Comparison of ENCODE assay signal across 16 cellular contexts in the genomic region with DNA sequence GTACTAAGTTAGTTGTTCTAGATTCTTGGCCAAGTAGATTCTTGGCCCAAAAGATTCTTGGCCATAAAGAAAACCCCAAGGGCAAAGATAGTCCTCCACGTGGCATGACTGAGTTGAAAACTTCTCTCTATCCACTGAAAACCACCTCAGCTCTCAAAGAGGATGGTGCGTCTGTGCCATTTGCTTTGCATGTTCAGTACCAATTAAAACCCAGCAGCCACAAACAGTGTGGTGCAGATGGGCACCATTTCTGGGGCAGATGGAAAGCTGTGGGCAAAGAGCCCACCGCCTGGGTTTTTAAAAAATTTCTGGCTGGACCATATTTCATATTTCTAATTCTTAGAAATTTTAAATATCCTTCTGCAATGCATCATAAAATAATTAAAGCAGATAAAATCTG.
DNase-seq lines count a peak whose midpoint lies in the region; ATAC-seq and TF ChIP-seq lines count a peak whose summit lies in the region.
"Had no signal": no experiment of that assay in that cellular context is flagged by ENCODE, and none has a peak within 500 bp of the region (broad histone marks: within the 10 kb centered on the region; RNA-seq: fewer than 3 reads in every experiment).

No MANE protein-coding gene starts in this region.

- POLR2A ChIA-PET in SK-N-SH (lab: Yijun Ruan, JAX): no interaction called here

- no peak overlapping the region for H3K9ac ChIP-seq in SK-N-SH
- H3K9ac ChIP-seq: BLaER1 had no signal

- H3K79me2 ChIP-seq in SK-N-SH (ENCODE audit: insufficient read depth): no peaks in the 10 kb centered on the region

- no peak overlapping the region for H3K27ac ChIP-seq in SK-N-SH (ENCODE audit: low read depth in 2 of 2, low read length in 1 of 2)
- H3K27ac ChIP-seq: BLaER1, C4-2B had no signal

- CTCF ChIA-PET in SK-N-SH (lab: Yijun Ruan, JAX): interaction anchor here (1.3 kb wide), 1 partner anchor 16 kb away, joined by 3 read pairs; no protein-coding TSS in a partner anchor

- no peak overlapping the region for H3K4me3 ChIP-seq in SK-N-SH (ENCODE audit: low read depth in 2 of 2, low read length in 1 of 2)
- H3K4me3 ChIP-seq: BLaER1 had no signal

- H3K9me2 ChIP-seq in SK-N-SH: no peaks in the 10 kb centered on the region

- no peaks in the 10 kb centered on the region for H3K36me3 ChIP-seq in SK-N-SH (replicated peaks in 1 of 2; ENCODE audit: control insufficient read depth in 1 of 2, insufficient read depth in 2 of 2, low read length in 1 of 2)
- H3K36me3 ChIP-seq: BLaER1 had no signal

- peak; percentile 64 for DNase-seq in G401 (ENCODE audit: low spot score)
- peak; percentile 8 to 52 for DNase-seq in NCI-H446 (lab: John Stamatoyannopoulos, UW)
- peak; percentile 8 for DNase-seq in cerebellum (ENCODE audit: low spot score)
- DNase-seq in omental fat pad (ENCODE audit: low spot score): no peak
- DNase-seq in SK-N-SH: no peak
- DNase-seq: CD4-positive, alpha-beta T cell; CD8-positive, alpha-beta memory T cell; DMS 273 treated with DMSO at 0.1 percent for 48 hours; DMS79; EL; GF-D8; H9 had no signal

- in situ Hi-C loops in G401 (cut with HindIII; ENCODE audit: low sequenced_read_pairs): no loop called here

- TF ChIP-seq EP300 in SK-N-SH (IDR thresholded peaks at IDR 0.05; ENCODE audit: borderline replicate concordance in 1 of 2, low read depth in 1 of 2, low read length in 1 of 2): no peak

- no peak for TF ChIP-seq RAD21 in SK-N-SH (IDR thresholded peaks at IDR 0.05; ENCODE audit: low read length)

- no peaks in the 10 kb centered on the region for H3K9me3 ChIP-seq in SK-N-SH

- no peak overlapping the region for H3K4me2 ChIP-seq in SK-N-SH
- H3K4me2 ChIP-seq: BLaER1 had no signal

- no peaks in the 10 kb centered on the region for H3F3A ChIP-seq in SK-N-SH (replicated peaks; ENCODE audit: insufficient read depth)

- ATAC-seq in omental fat pad (ENCODE audit: low FRiP score): no peak
- no peak for ATAC-seq in HG03521 (IDR thresholded peaks at IDR 0.05; ENCODE audit: unreplicated experiment)
- ATAC-seq: HCT116 had no signal

- no peaks in the 10 kb centered on the region for H3K27me3 ChIP-seq in SK-N-SH (ENCODE audit: insufficient read depth)
- H3K27me3 ChIP-seq: BLaER1 had no signal

- TF ChIP-seq CTCF in omental fat pad (IDR thresholded peaks at IDR 0.05) (no peak), SK-N-SH (IDR thresholded peaks at IDR 0.05) (no peak)

- 15% methylated on average over 3 of the region's 3 CpGs for WGBS in SK-N-SH (ENCODE audit: low lambda C conversion rate)

- no peak overlapping the region for H2AFZ ChIP-seq in SK-N-SH (ENCODE audit: low read depth)

- H3K4me1 ChIP-seq in SK-N-SH (ENCODE audit: control insufficient read depth in 1 of 2, insufficient read depth in 2 of 2, low read depth in 1 of 2, low read length in 1 of 2): no peaks in the 10 kb centered on the region
- H3K4me1 ChIP-seq: BLaER1 had no signal

- H4K20me1 ChIP-seq in SK-N-SH (ENCODE audit: insufficient read depth): no peaks in the 10 kb centered on the region
- H4K20me1 ChIP-seq: BLaER1 had no signal

TF ChIP-seq in SK-N-SH, 30 proteins besides CTCF, POLR2A, EP300 and RAD21:
- TF ChIP-seq MXI1 (IDR thresholded peaks at IDR 0.05; ENCODE audit: low read depth, low read length) (no peak), NRF1 (IDR thresholded peaks at IDR 0.05; ENCODE audit: low read depth, low read length) (no peak), SMC3 (IDR thresholded peaks at IDR 0.05; ENCODE audit: low read depth, low read length) (no peak), ELF1 (IDR thresholded peaks at IDR 0.05) (no peak), GABPA (IDR thresholded peaks at IDR 0.05; ENCODE audit: low read depth) (no peak), FOXJ3 (CRISPR knock-in tag; IDR thresholded peaks at IDR 0.05) (no peak), GATA2 (CRISPR knock-in tag; IDR thresholded peaks at IDR 0.05) (no peak), YY1 (IDR thresholded peaks at IDR 0.05; ENCODE audit: low read depth) (no peak), FOXM1 (IDR thresholded peaks at IDR 0.05; ENCODE audit: low read depth) (no peak), TAF1 (IDR thresholded peaks at IDR 0.05; ENCODE audit: borderline replicate concordance, low read depth, low read length) (no peak), RCOR1 (IDR thresholded peaks at IDR 0.05; ENCODE audit: low read length) (no peak), TEAD4 (IDR thresholded peaks at IDR 0.05; ENCODE audit: borderline replicate concordance, insufficient read depth) (no peak)
- TF ChIP-seq, protein P1, sequence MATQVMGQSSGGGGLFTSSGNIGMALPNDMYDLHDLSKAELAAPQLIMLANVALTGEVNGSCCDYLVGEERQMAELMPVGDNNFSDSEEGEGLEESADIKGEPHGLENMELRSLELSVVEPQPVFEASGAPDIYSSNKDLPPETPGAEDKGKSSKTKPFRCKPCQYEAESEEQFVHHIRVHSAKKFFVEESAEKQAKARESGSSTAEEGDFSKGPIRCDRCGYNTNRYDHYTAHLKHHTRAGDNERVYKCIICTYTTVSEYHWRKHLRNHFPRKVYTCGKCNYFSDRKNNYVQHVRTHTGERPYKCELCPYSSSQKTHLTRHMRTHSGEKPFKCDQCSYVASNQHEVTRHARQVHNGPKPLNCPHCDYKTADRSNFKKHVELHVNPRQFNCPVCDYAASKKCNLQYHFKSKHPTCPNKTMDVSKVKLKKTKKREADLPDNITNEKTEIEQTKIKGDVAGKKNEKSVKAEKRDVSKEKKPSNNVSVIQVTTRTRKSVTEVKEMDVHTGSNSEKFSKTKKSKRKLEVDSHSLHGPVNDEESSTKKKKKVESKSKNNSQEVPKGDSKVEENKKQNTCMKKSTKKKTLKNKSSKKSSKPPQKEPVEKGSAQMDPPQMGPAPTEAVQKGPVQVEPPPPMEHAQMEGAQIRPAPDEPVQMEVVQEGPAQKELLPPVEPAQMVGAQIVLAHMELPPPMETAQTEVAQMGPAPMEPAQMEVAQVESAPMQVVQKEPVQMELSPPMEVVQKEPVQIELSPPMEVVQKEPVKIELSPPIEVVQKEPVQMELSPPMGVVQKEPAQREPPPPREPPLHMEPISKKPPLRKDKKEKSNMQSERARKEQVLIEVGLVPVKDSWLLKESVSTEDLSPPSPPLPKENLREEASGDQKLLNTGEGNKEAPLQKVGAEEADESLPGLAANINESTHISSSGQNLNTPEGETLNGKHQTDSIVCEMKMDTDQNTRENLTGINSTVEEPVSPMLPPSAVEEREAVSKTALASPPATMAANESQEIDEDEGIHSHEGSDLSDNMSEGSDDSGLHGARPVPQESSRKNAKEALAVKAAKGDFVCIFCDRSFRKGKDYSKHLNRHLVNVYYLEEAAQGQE (IDR thresholded peaks at IDR 0.05; ENCODE audit: low read depth, low read length): no peak
- TF ChIP-seq, protein P2, sequence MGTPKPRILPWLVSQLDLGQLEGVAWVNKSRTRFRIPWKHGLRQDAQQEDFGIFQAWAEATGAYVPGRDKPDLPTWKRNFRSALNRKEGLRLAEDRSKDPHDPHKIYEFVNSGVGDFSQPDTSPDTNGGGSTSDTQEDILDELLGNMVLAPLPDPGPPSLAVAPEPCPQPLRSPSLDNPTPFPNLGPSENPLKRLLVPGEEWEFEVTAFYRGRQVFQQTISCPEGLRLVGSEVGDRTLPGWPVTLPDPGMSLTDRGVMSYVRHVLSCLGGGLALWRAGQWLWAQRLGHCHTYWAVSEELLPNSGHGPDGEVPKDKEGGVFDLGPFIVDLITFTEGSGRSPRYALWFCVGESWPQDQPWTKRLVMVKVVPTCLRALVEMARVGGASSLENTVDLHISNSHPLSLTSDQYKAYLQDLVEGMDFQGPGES (IDR thresholded peaks at IDR 0.05; ENCODE audit: low read depth, low read length): no peak
- TF ChIP-seq, protein P3, sequence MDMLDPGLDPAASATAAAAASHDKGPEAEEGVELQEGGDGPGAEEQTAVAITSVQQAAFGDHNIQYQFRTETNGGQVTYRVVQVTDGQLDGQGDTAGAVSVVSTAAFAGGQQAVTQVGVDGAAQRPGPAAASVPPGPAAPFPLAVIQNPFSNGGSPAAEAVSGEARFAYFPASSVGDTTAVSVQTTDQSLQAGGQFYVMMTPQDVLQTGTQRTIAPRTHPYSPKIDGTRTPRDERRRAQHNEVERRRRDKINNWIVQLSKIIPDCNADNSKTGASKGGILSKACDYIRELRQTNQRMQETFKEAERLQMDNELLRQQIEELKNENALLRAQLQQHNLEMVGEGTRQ (IDR thresholded peaks at IDR 0.05; ENCODE audit: borderline replicate concordance, low read depth, low read length): no peak
- TF ChIP-seq, protein P4, sequence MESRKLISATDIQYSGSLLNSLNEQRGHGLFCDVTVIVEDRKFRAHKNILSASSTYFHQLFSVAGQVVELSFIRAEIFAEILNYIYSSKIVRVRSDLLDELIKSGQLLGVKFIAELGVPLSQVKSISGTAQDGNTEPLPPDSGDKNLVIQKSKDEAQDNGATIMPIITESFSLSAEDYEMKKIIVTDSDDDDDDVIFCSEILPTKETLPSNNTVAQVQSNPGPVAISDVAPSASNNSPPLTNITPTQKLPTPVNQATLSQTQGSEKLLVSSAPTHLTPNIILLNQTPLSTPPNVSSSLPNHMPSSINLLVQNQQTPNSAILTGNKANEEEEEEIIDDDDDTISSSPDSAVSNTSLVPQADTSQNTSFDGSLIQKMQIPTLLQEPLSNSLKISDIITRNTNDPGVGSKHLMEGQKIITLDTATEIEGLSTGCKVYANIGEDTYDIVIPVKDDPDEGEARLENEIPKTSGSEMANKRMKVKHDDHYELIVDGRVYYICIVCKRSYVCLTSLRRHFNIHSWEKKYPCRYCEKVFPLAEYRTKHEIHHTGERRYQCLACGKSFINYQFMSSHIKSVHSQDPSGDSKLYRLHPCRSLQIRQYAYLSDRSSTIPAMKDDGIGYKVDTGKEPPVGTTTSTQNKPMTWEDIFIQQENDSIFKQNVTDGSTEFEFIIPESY (IDR thresholded peaks at IDR 0.05; ENCODE audit: borderline replicate concordance, low read depth): no peak
- TF ChIP-seq, protein P5, sequence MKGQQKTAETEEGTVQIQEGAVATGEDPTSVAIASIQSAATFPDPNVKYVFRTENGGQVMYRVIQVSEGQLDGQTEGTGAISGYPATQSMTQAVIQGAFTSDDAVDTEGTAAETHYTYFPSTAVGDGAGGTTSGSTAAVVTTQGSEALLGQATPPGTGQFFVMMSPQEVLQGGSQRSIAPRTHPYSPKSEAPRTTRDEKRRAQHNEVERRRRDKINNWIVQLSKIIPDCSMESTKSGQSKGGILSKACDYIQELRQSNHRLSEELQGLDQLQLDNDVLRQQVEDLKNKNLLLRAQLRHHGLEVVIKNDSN (IDR thresholded peaks at IDR 0.05; ENCODE audit: borderline replicate concordance, low read depth): no peak

Comparison
In these comparisons a context has a peak if more than half of its experiments do, and no peak if none do; other contexts are left out.
1. DNase-seq: peak in G401 (single experiment), NCI-H446 (2 of 2) and cerebellum (single experiment); none in omental fat pad (single experiment) and SK-N-SH (single experiment).